Comparison of ENCODE assay signal across 25 cellular contexts in genomic region chr2:159799833-159800232, GRCh38. TPM values are rescaled to one million over a fixed set of nuclear protein-coding genes. Genes with fewer than 3 reads are reported as not detected.
DNase-seq lines count a peak whose midpoint lies in the region; ATAC-seq, FAIRE-seq and TF ChIP-seq lines count a peak whose summit lies in the region.
"Had no signal": no experiment of that assay in that cellular context is flagged by ENCODE, and none has a peak within 500 bp of the region (broad histone marks: within the 10 kb centered on the region; RNA-seq: fewer than 3 reads in every experiment).

No MANE protein-coding gene starts in this region.

- H4K20me1 ChIP-seq in HepG2 (ENCODE audit: insufficient read depth, low read length) = no peaks in the 10 kb centered on the region

- TF ChIP-seq EP300 in HepG2 (IDR thresholded peaks at IDR 0.05; ENCODE audit: low read depth in 2 of 2, low read length in 2 of 2) (peak; percentile 58 to 64; a peak in 1 of 4 replicates), HepG2 (CRISPR knock-in tag; IDR thresholded peaks at IDR 0.05; ENCODE audit: borderline replicate concordance) (no peak)

- DNase-seq in DMS53 (lab: John Stamatoyannopoulos, UW) = peak; percentile 35
- no peak for DNase-seq in DMS53 treated with DMSO at 0.1 percent for 48 hours (lab: John Stamatoyannopoulos, UW; ENCODE audit: unreplicated experiment)
- peak; percentile 64 for DNase-seq in HepG2 (ENCODE audit: low spot score)
- no peak for DNase-seq in right lobe of liver
- no peak for DNase-seq in coronary artery (ENCODE audit: low spot score)
- DNase-seq: BE2C; Calu3; CD4-positive, alpha-beta memory T cell; COR-L47; DMS79; EL; GDM1; GOT3; HFFc6 had no signal

- BruUV-seq in HepG2 (replicated peaks; lab: Mats Ljungman, UMichigan) = no TSS peak

- 0% methylated on average over 1 of the region's 1 CpG for WGBS in HepG2 (ENCODE audit: low lambda C conversion rate)
- 10% methylated on average over 1 of the region's 1 CpG for WGBS in right lobe of liver (ENCODE audit: insufficient coverage, low coverage, low lambda C conversion rate, missing lambda C conversion rate)

- peaks cover 8% of the 10 kb centered on the region for H3K79me2 ChIP-seq in HepG2 (ENCODE audit: insufficient read depth, low read length)

- peaks cover 55% of the 10 kb centered on the region for H3K27me3 Mint-ChIP-seq in nephron (ENCODE audit: low read depth)

- H3K27ac Mint-ChIP-seq in nephron = no peak overlapping the region
- H3K27ac Mint-ChIP-seq: CD14-positive monocyte; CD4-positive, alpha-beta memory T cell; HFFc6 had no signal

- H3K4me3 Mint-ChIP-seq in nephron = peak overlapping the region in 2 of 3 experiments; percentile 26 to 57
- H3K4me3 Mint-ChIP-seq: CD14-positive monocyte; CD4-positive, alpha-beta memory T cell; HFFc6 had no signal

- H3K36me3 Mint-ChIP-seq in nephron (ENCODE audit: low read depth) = no peaks in the 10 kb centered on the region
- H3K36me3 Mint-ChIP-seq: CD14-positive monocyte had no signal

- H3K27me3 ChIP-seq in HepG2 (ENCODE audit: control insufficient read depth in 1 of 2, insufficient read depth in 2 of 2, low read length in 2 of 2) = no peaks in the 10 kb centered on the region
- H3K27me3 ChIP-seq in right lobe of liver = no peaks in the 10 kb centered on the region

- H3K9me3 ChIP-seq in HepG2 (ENCODE audit: low read length) (no peaks in the 10 kb centered on the region), right lobe of liver (no peaks in the 10 kb centered on the region)
- H3K9me3 ChIP-seq: BE2C, HAP-1 had no signal

- H3K4me3 ChIP-seq in HepG2 (replicated peaks in 1 of 3; ENCODE audit: insufficient read depth in 1 of 3, low read depth in 2 of 3, low read length in 3 of 3) (no peak overlapping the region), right lobe of liver (no peak overlapping the region), coronary artery (no peak overlapping the region)
- H3K4me3 ChIP-seq: BLaER1 treated with 17β-estradiol and CSF1 and Interleukin-3, amounts not matched to agents 10 nM and 100 nM; GM12878; HAP-1 had no signal

- POLR2A ChIA-PET in HepG2 (lab: Yijun Ruan, JAX) = no interaction called here

- no peak for TF ChIP-seq POLR2A in HepG2 (IDR thresholded peaks at IDR 0.05; ENCODE audit: insufficient read depth in 1 of 2, low read depth in 2 of 2, low read length in 2 of 2)
- TF ChIP-seq POLR2A in right lobe of liver (IDR thresholded peaks at IDR 0.05) = no peak

- no peaks in the 10 kb centered on the region for H3K4me1 Mint-ChIP-seq in nephron

- no peak overlapping the region for H2AFZ ChIP-seq in HepG2 (ENCODE audit: low read length)

- no peak overlapping the region for H3K9ac ChIP-seq in HepG2 (ENCODE audit: insufficient read depth, low read depth, low read length)
- H3K9ac ChIP-seq: BLaER1 treated with 17β-estradiol and CSF1 and Interleukin-3, amounts not matched to agents 10 nM and 100 nM had no signal

- intact Hi-C loops in HepG2 (cut with micrococcal nuclease; ENCODE audit: unreplicated experiment) = loop anchor here (5.0 to 10.0 kb wide), 2 partner anchors 88 to 185 kb away; partner anchors contain the start of genes BAZ2B and MARCHF7
- intact Hi-C loops in right lobe of liver (cut with DNase I) = no loop called here

- no peaks in the 10 kb centered on the region for H3K9me3 Mint-ChIP-seq in nephron
- H3K9me3 Mint-ChIP-seq: CD14-positive monocyte, HFFc6 had no signal

- FAIRE-seq in HepG2 (lab: Jason Lieb, UNC) = peak; percentile 21
- FAIRE-seq: A204.1, GM12878, GM19239, H54 had no signal

- H3K27ac ChIP-seq in HepG2 (ENCODE audit: extremely low read length, insufficient read depth, low read length) (no peak overlapping the region), right lobe of liver (peak overlapping the region in 1 of 3 donors; percentile 97), coronary artery (no peak overlapping the region)
- H3K27ac ChIP-seq: 22Rv1; BLaER1 treated with 17β-estradiol and CSF1 and Interleukin-3, amounts not matched to agents 10 nM and 100 nM had no signal

- no peak for TF ChIP-seq RAD21 in HepG2 (CRISPR knock-in tag; IDR thresholded peaks at IDR 0.05)

- peak; percentile 39 for ATAC-seq in HepG2
- ATAC-seq in right lobe of liver = no peak
- no peak for ATAC-seq in HG03095 (IDR thresholded peaks at IDR 0.05; ENCODE audit: unreplicated experiment)
- no peak for ATAC-seq in GM19455 (IDR thresholded peaks at IDR 0.05; ENCODE audit: unreplicated experiment)
- ATAC-seq: GM12878 had no signal

- H3K36me3 ChIP-seq in HepG2 (replicated peaks in 1 of 2; ENCODE audit: control insufficient read depth in 1 of 2, insufficient read depth in 2 of 2, low read length in 2 of 2) (no peaks in the 10 kb centered on the region), right lobe of liver (no peaks in the 10 kb centered on the region)
- H3K36me3 ChIP-seq: BE2C, HAP-1 had no signal

- in situ Hi-C loops in HepG2 (cut with HindIII; ENCODE audit: extremely low pct_ligation_motif_present, low pct_unique_long_range_greater_than_20kb) = no loop called here

- H3K4me2 ChIP-seq in HepG2 (ENCODE audit: low read depth, low read length) = peak overlapping the region; percentile 5; the same call in 1 of the 2 replicates
- H3K4me2 ChIP-seq: BLaER1 treated with 17β-estradiol and CSF1 and Interleukin-3, amounts not matched to agents 10 nM and 100 nM had no signal

- CTCF ChIA-PET in HepG2 (lab: Yijun Ruan, JAX; ENCODE audit: low intra/inter-chr PET ratio, low total read pairs) = no interaction called here

- TF ChIP-seq CTCF in HepG2 (CRISPR knock-in tag; IDR thresholded peaks at IDR 0.05) (no peak), right lobe of liver (IDR thresholded peaks at IDR 0.05) (no peak), nephron (IDR thresholded peaks at IDR 0.05; ENCODE audit: unreplicated experiment in 3 of 3) (no peak), coronary artery (IDR thresholded peaks at IDR 0.05) (no peak)

- H3K4me1 ChIP-seq in HepG2 (ENCODE audit: insufficient read depth, low read length) (peaks cover 43% of the 10 kb centered on the region), right lobe of liver (peaks cover 0 to 43% (median 15%) of the 10 kb centered on the region in 4 donors)
- H3K4me1 ChIP-seq: BE2C had no signal

TF ChIP-seq in HepG2, 621 proteins besides CTCF, POLR2A, EP300 and RAD21 (continues in another document):
- TF ChIP-seq IKZF4 (CRISPR knock-in tag; IDR thresholded peaks at IDR 0.05; ENCODE audit: borderline replicate concordance, low read depth, not compliant biosample characterization) (no peak), FOXC1 (CRISPR knock-in tag; IDR thresholded peaks at IDR 0.05; ENCODE audit: borderline replicate concordance) (no peak), TRIM22 (IDR thresholded peaks at IDR 0.05) (no peak), ZBTB34 (CRISPR knock-in tag; IDR thresholded peaks at IDR 0.05) (no peak), SMARCE1 (IDR thresholded peaks at IDR 0.05; ENCODE audit: borderline replicate concordance) (no peak), ZIK1 (CRISPR knock-in tag; IDR thresholded peaks at IDR 0.05; ENCODE audit: borderline replicate concordance, low read depth) (no peak), ZBTB38 (CRISPR knock-in tag; IDR thresholded peaks at IDR 0.05) (no peak)

RNA-seq across cellular contexts. Expression of gene CD302, which starts 1.8 kb away (rescaled TPM):
- total RNA-seq in HepG2 (2016; rRNA removed; fragmentation: Illumina TruSeq; extraction: Trizol) (5.6 and 8.0 TPM in 2 replicates), right lobe of liver (100 to 1,000 TPM; 114 to 163 (median 130) TPM)
- total RNA-seq in HepG2 (2016; cell fraction: cytosol; rRNA removed; fragmentation: Illumina TruSeq; extraction: Trizol; ENCODE audit: low read depth) = 1.4 and 1.7 TPM in 2 replicates
- total RNA-seq in HepG2 (2016; cell fraction: insoluble cytoplasmic fraction; rRNA removed; fragmentation: Illumina TruSeq; extraction: Trizol) = 5.5 and 7.6 TPM in 2 replicates
- 3.5 and 4.0 TPM in 2 replicates for total RNA-seq in HepG2 (2016; cell fraction: membrane; rRNA removed; fragmentation: Illumina TruSeq; extraction: Trizol)
- 8.1 and 9.2 TPM in 2 replicates for total RNA-seq in HepG2 (2016; cell fraction: nucleus; rRNA removed; fragmentation: Illumina TruSeq; extraction: Trizol)
- polyA plus RNA-seq in HepG2 (2011; rRNA removed) = 15.6 and 16.0 TPM in 2 replicates
- 6.9 and 14.7 TPM in 2 replicates for polyA plus RNA-seq in HepG2 (2011; cell fraction: cytosol; rRNA removed)
- polyA plus RNA-seq in HepG2 (2011; cell fraction: nucleus; rRNA removed) = 2.4 and 4.1 TPM in 2 replicates
- 14.4 and 16.4 TPM in 2 replicates for polyA plus RNA-seq in HepG2 (2012)
- polyA plus RNA-seq in HepG2 (2016; cell fraction: cytosol; fragmentation: Illumina TruSeq; extraction: Trizol; ENCODE audit: low read depth) = 2.1 and 2.3 TPM in 2 replicates
- polyA plus RNA-seq in HepG2 (2016; cell fraction: insoluble cytoplasmic fraction; fragmentation: Illumina TruSeq; extraction: Trizol; ENCODE audit: low read depth) = 9.4 and 9.8 TPM in 2 replicates
- 4.1 and 4.5 TPM in 2 replicates for polyA plus RNA-seq in HepG2 (2016; cell fraction: membrane; fragmentation: Illumina TruSeq; extraction: Trizol; ENCODE audit: low read depth)
- polyA plus RNA-seq in HepG2 (2016; cell fraction: nucleus; fragmentation: Illumina TruSeq; extraction: Trizol; ENCODE audit: insufficient read depth, low read depth) = 12.9 and 15.8 TPM in 2 replicates
- 3.5 TPM in 1 of 2 replicates, not detected in the other for polyA minus RNA-seq in HepG2 (2011; rRNA and poly(A)+ RNA removed; ENCODE audit: low replicate concordance)
- polyA minus RNA-seq in HepG2 (2011; cell fraction: cytosol; rRNA and poly(A)+ RNA removed) = 11.8 and 16.6 TPM in 2 replicates
- 7.7 and 12.2 TPM in 2 replicates for polyA minus RNA-seq in HepG2 (2011; cell fraction: nucleus; rRNA and poly(A)+ RNA removed)

Comparison
In these comparisons a context has a peak if more than half of its experiments do, and no peak if none do; other contexts are left out.
1. DNase-seq: peak in DMS53 (single experiment) and HepG2 (single experiment); none in DMS53 treated with DMSO at 0.1 percent for 48 hours (single experiment), right lobe of liver (0 of 3) and coronary artery (single experiment).
2. RNA of gene CD302, which starts 1.8 kb away (total RNA-seq): 114 to 163 TPM in right lobe of liver; 1.4 to 9.2 TPM in HepG2; every median in the first group is over 10 times any median in the second.